ENCODE assay signal across 8 cellular contexts in genomic region chr1:96362623-96363022, GRCh38.
DNase-seq lines count a peak whose midpoint lies in the region; ATAC-seq lines count a peak whose summit lies in the region.

No MANE protein-coding gene starts in this region.

- no peaks in the 10 kb centered on the region for H3K27me3 Mint-ChIP-seq in activated CD8-positive, alpha-beta memory T cell treated with anti-CD3 and anti-CD28 coated beads, Interleukin-2, amount 10 ng/mL, durations not matched to agents 7 days and 5 days

- H3K9me3 Mint-ChIP-seq in activated CD8-positive, alpha-beta memory T cell treated with anti-CD3 and anti-CD28 coated beads, Interleukin-2, amount 10 ng/mL, durations not matched to agents 7 days and 5 days (ENCODE audit: low read depth), result no peaks in the 10 kb centered on the region

- CTCF ChIA-PET in activated CD8-positive, alpha-beta memory T cell treated with anti-CD3 and anti-CD28 coated beads, Interleukin-2, amount 10 ng/mL, durations not matched to agents 7 days and 5 days (lab: Charles Lee), result no interaction called here

- H3K27ac Mint-ChIP-seq in activated CD8-positive, alpha-beta memory T cell treated with anti-CD3 and anti-CD28 coated beads, Interleukin-2, amount 10 ng/mL, durations not matched to agents 7 days and 5 days, result peak overlapping the region; percentile 9

- H3K4me3 Mint-ChIP-seq in activated CD8-positive, alpha-beta memory T cell treated with anti-CD3 and anti-CD28 coated beads, Interleukin-2, amount 10 ng/mL, durations not matched to agents 7 days and 5 days, result no peak overlapping the region

- intact Hi-C loops in sciatic nerve (cut with DNase I), result no loop called here

- ATAC-seq in activated CD8-positive, alpha-beta memory T cell treated with anti-CD3 and anti-CD28 coated beads, Interleukin-2, amount 10 ng/mL, durations not matched to agents 7 days and 5 days, result peak; percentile 69
- ATAC-seq in sciatic nerve, result peak; percentile 71
- no peak for ATAC-seq in GM21528 (IDR thresholded peaks at IDR 0.05; ENCODE audit: low FRiP score, unreplicated experiment)

- DNase-seq in activated CD8-positive, alpha-beta memory T cell treated with anti-CD3 and anti-CD28 coated beads, Interleukin-2, amount 10 ng/mL, durations not matched to agents 7 days and 5 days, result no peak
- DNase-seq in activated CD8-positive, alpha-beta memory T cell treated with anti-CD3 and anti-CD28 coated beads, Interleukin-2, amount 50 U/mL, for 4 hours, result no peak
- DNase-seq in HT1080 (ENCODE audit: low read depth) (peak; percentile 99), amniotic epithelial cell (ENCODE audit: low read depth) (peak; percentile 99), sciatic nerve (ENCODE audit: low spot score) (no peak), NCI-H187 (lab: John Stamatoyannopoulos, UW) (no peak), GM19238 (ENCODE audit: insufficient read length, low spot score) (no peak)

- no peaks in the 10 kb centered on the region for H3K36me3 Mint-ChIP-seq in activated CD8-positive, alpha-beta memory T cell treated with anti-CD3 and anti-CD28 coated beads, Interleukin-2, amount 10 ng/mL, durations not matched to agents 7 days and 5 days

- peaks cover 15% of the 10 kb centered on the region for H3K4me1 Mint-ChIP-seq in activated CD8-positive, alpha-beta memory T cell treated with anti-CD3 and anti-CD28 coated beads, Interleukin-2, amount 10 ng/mL, durations not matched to agents 7 days and 5 days

Comparison
In these comparisons a context has a peak if more than half of its experiments do, and no peak if none do; other contexts are left out.
1. DNase-seq: peak in HT1080 (single experiment) and amniotic epithelial cell (single experiment); none in activated CD8-positive, alpha-beta memory T cell treated with anti-CD3 and anti-CD28 coated beads, Interleukin-2, amount 10 ng/mL, durations not matched to agents 7 days and 5 days (single experiment), activated CD8-positive, alpha-beta memory T cell treated with anti-CD3 and anti-CD28 coated beads, Interleukin-2, amount 50 U/mL, for 4 hours (single experiment), sciatic nerve (single experiment), NCI-H187 (0 of 2) and GM19238 (single experiment).